16 cellular contexts compared by ENCODE assay signal in the genomic region with DNA sequence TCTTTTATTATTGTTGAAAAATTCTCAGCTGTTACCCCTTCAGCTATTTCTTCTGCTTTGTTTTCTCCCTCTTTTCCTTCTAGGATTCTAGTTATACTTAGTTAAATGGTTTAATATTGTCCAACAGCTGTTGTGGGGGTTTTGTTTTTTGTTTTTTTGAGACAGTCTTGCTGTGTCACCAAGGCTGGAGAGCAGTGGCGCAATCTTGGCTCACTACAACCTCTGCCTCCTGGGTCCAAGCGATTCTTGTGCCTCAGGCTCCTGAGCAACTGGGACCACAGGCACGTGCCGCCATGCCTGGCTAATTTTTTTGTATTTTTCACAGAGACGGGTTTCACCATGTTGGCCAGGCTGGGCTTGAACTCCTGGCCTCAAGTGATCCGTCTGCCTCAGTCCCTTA. TPM values are rescaled to one million over a fixed set of nuclear protein-coding genes. Genes with fewer than 3 reads are reported as not detected.
DNase-seq lines count a peak whose midpoint lies in the region; ATAC-seq and TF ChIP-seq lines count a peak whose summit lies in the region.
"Had no signal": no experiment of that assay in that cellular context is flagged by ENCODE, and none has a peak within 500 bp of the region (broad histone marks: within the 10 kb centered on the region; RNA-seq: fewer than 3 reads in every experiment).

No MANE protein-coding gene starts in this region.

- no peaks in the 10 kb centered on the region for H3K9me3 Mint-ChIP-seq in activated CD4-positive, alpha-beta T cell treated with anti-CD3 and anti-CD28 coated beads, Interleukin-2, amount 10 ng/mL, durations not matched to agents 24 days and 14 days
- peaks cover 2% of the 10 kb centered on the region for H3K9me3 Mint-ChIP-seq in activated naive CD8-positive, alpha-beta T cell treated with anti-CD3 and anti-CD28 coated beads for 36 hours
- H3K9me3 Mint-ChIP-seq: HFFc6 had no signal

- no peaks in the 10 kb centered on the region for H3K4me1 ChIP-seq in upper lobe of right lung

- H3K9me3 ChIP-seq in upper lobe of right lung = no peaks in the 10 kb centered on the region

- intact Hi-C loops in activated CD4-positive, alpha-beta T cell treated with anti-CD3 and anti-CD28 coated beads, Interleukin-2, amount 10 ng/mL, durations not matched to agents 24 days and 14 days (cut with micrococcal nuclease) = no loop called here
- intact Hi-C loops in upper lobe of right lung (cut with DNase I) = no loop called here

- peaks cover 17% of the 10 kb centered on the region for H3K4me1 Mint-ChIP-seq in activated CD4-positive, alpha-beta T cell treated with anti-CD3 and anti-CD28 coated beads, Interleukin-2, amount 10 ng/mL, durations not matched to agents 24 days and 14 days
- peaks cover 21% of the 10 kb centered on the region for H3K4me1 Mint-ChIP-seq in activated naive CD8-positive, alpha-beta T cell treated with anti-CD3 and anti-CD28 coated beads for 36 hours

- DNase-seq in activated CD4-positive, alpha-beta T cell treated with anti-CD3 and anti-CD28 coated beads, Interleukin-2, amount 10 ng/mL, durations not matched to agents 24 days and 14 days = no peak
- DNase-seq in activated CD4-positive, alpha-beta T cell treated with anti-CD3 and anti-CD28 coated beads, Interleukin-2, amount 50 U/mL, for 4 hours = no peak
- DNase-seq in AG10803 (ENCODE audit: low read depth) (peak; percentile 17), mesenteric fat pad (ENCODE audit: low spot score) (peak; percentile 30), superior temporal gyrus (ENCODE audit: extremely low spot score) (no peak), upper lobe of right lung (no peak), NCI-H345 (lab: John Stamatoyannopoulos, UW) (no peak)
- DNase-seq in activated naive CD8-positive, alpha-beta T cell treated with anti-CD3 and anti-CD28 coated beads for 36 hours = no peak
- DNase-seq: HFFc6, NCI-H1048, NCI-H146, NCI-H226, PC-3 had no signal

- H3K36me3 Mint-ChIP-seq in activated CD4-positive, alpha-beta T cell treated with anti-CD3 and anti-CD28 coated beads, Interleukin-2, amount 10 ng/mL, durations not matched to agents 24 days and 14 days (ENCODE audit: low read depth) = peaks cover 57% of the 10 kb centered on the region
- H3K36me3 Mint-ChIP-seq in activated naive CD8-positive, alpha-beta T cell treated with anti-CD3 and anti-CD28 coated beads for 36 hours = peaks cover 48% of the 10 kb centered on the region

- TF ChIP-seq CTCF in AG10803 (conservative IDR thresholded peaks at IDR 0.05; ENCODE audit: low read length) (no peak), upper lobe of right lung (IDR thresholded peaks at IDR 0.05) (no peak)

- H3K27me3 ChIP-seq in upper lobe of right lung = no peaks in the 10 kb centered on the region
- H3K27me3 ChIP-seq: BLaER1 had no signal

- ATAC-seq in upper lobe of right lung = no peak
- ATAC-seq: PC-3 had no signal

- peaks cover 93% of the 10 kb centered on the region for H3K36me3 ChIP-seq in upper lobe of right lung

- H3K27ac Mint-ChIP-seq in activated CD4-positive, alpha-beta T cell treated with anti-CD3 and anti-CD28 coated beads, Interleukin-2, amount 10 ng/mL, durations not matched to agents 24 days and 14 days = peak overlapping the region; percentile 46
- peak overlapping the region; percentile 36 for H3K27ac Mint-ChIP-seq in activated naive CD8-positive, alpha-beta T cell treated with anti-CD3 and anti-CD28 coated beads for 36 hours

- H3K4me3 Mint-ChIP-seq in activated CD4-positive, alpha-beta T cell treated with anti-CD3 and anti-CD28 coated beads, Interleukin-2, amount 10 ng/mL, durations not matched to agents 24 days and 14 days = no peak overlapping the region
- H3K4me3 Mint-ChIP-seq in activated naive CD8-positive, alpha-beta T cell treated with anti-CD3 and anti-CD28 coated beads for 36 hours = no peak overlapping the region
- H3K4me3 Mint-ChIP-seq: HFFc6 had no signal

- H3K27me3 Mint-ChIP-seq in activated CD4-positive, alpha-beta T cell treated with anti-CD3 and anti-CD28 coated beads, Interleukin-2, amount 10 ng/mL, durations not matched to agents 24 days and 14 days = no peaks in the 10 kb centered on the region
- no peaks in the 10 kb centered on the region for H3K27me3 Mint-ChIP-seq in activated naive CD8-positive, alpha-beta T cell treated with anti-CD3 and anti-CD28 coated beads for 36 hours

- H3K4me3 ChIP-seq in AG10803 (ENCODE audit: low read length) (no peak overlapping the region), upper lobe of right lung (no peak overlapping the region)
- H3K4me3 ChIP-seq: BLaER1 had no signal

- H3K27ac ChIP-seq in upper lobe of right lung = no peak overlapping the region
- H3K27ac ChIP-seq: 22Rv1, BLaER1, HL-60 had no signal

RNA-seq across cellular contexts. Expression of a gene that starts 12.7 kb away (rescaled TPM):
- total RNA-seq in activated CD4-positive, alpha-beta T cell treated with anti-CD3 and anti-CD28 coated beads, Interleukin-2, amount 10 ng/mL, durations not matched to agents 24 days and 14 days = 46.0 and 46.1 TPM in 2 replicates
- 10 to 100 TPM; 41.7 to 44.4 TPM for total RNA-seq in activated naive CD8-positive, alpha-beta T cell treated with anti-CD3 and anti-CD28 coated beads for 36 hours
- total RNA-seq in mesenteric fat pad (40.2 TPM), upper lobe of right lung (34.1 TPM)

RNA-seq across cellular contexts. Expression of a gene that starts 12.8 kb away (rescaled TPM):
- total RNA-seq in activated CD4-positive, alpha-beta T cell treated with anti-CD3 and anti-CD28 coated beads, Interleukin-2, amount 10 ng/mL, durations not matched to agents 24 days and 14 days = 140 and 143 TPM in 2 replicates
- total RNA-seq in activated naive CD8-positive, alpha-beta T cell treated with anti-CD3 and anti-CD28 coated beads for 36 hours = 100 to 1,000 TPM; 123 to 139 TPM
- 73.0 TPM for total RNA-seq in mesenteric fat pad
- 75.8 TPM for total RNA-seq in upper lobe of right lung

RNA-seq across cellular contexts. Expression of a gene that starts 50.2 kb away (rescaled TPM):
- 17.0 and 18.3 TPM in 2 replicates for total RNA-seq in activated CD4-positive, alpha-beta T cell treated with anti-CD3 and anti-CD28 coated beads, Interleukin-2, amount 10 ng/mL, durations not matched to agents 24 days and 14 days
- total RNA-seq in activated naive CD8-positive, alpha-beta T cell treated with anti-CD3 and anti-CD28 coated beads for 36 hours = 10 to 100 TPM; 12.6 to 14.0 TPM
- total RNA-seq in mesenteric fat pad (9.9 TPM), upper lobe of right lung (9.3 TPM)

Comparison
In these comparisons a context has a peak if more than half of its experiments do, and no peak if none do; other contexts are left out.
1. DNase-seq: peak in AG10803 (single experiment) and mesenteric fat pad (single experiment); none in activated CD4-positive, alpha-beta T cell treated with anti-CD3 and anti-CD28 coated beads, Interleukin-2, amount 10 ng/mL, durations not matched to agents 24 days and 14 days (single experiment), activated CD4-positive, alpha-beta T cell treated with anti-CD3 and anti-CD28 coated beads, Interleukin-2, amount 50 U/mL, for 4 hours (0 of 2), activated naive CD8-positive, alpha-beta T cell treated with anti-CD3 and anti-CD28 coated beads for 36 hours (single experiment), superior temporal gyrus (single experiment), upper lobe of right lung (single experiment) and NCI-H345 (single experiment).